Comparison of ENCODE assay signal across 8 cellular contexts in the genomic region with DNA sequence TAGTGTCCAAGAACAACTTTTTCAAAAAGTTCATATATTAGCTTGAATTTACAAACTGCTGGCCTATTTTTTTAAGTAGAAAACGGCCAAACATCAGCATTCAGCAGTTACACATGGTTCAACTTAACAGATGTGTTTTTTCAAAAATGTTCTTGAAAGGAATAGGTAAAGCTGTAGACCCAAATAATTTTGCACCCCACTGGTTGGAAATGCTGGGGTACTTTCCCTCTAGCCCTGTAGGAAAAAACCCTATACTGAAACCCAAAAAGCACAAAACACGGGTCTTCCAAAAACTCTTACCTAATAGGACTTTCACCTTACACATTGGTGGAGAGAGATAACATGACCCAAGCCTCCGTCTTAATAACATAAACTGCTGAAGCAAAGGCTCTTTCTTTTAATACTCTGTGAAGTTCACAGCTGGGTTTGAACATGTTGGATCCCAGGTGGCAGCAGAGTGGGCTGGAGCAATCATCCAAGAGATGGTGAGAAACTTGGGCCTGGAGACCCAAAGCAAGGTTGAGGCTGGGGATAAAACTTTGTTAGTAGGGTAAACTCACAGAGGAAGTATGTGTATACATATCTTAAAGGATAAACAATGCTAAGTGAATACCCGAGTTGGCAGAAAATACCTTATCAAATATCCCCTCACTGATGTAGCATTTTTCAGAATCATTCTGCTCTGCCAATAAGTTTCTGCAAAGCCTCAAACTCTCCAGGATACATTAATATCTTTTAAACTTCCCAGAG. TPM values are rescaled to one million over a fixed set of nuclear protein-coding genes. Genes with fewer than 3 reads are reported as not detected.
DNase-seq lines count a peak whose midpoint lies in the region; ATAC-seq and TF ChIP-seq lines count a peak whose summit lies in the region.

No MANE protein-coding gene starts in this region.

- peak overlapping the region; percentile 94 for H3K4me3 ChIP-seq in kidney epithelial cell (ENCODE audit: low read depth, low read length)

- peak overlapping the region; percentile 93 for H3K27ac Mint-ChIP-seq in activated naive CD4-positive, alpha-beta T cell treated with anti-CD3 and anti-CD28 coated beads, Interleukin-2, amount 50 U/mL, for 24 hours
- H3K27ac Mint-ChIP-seq in activated T-helper 2 cell treated with anti-CD3 and anti-CD28 coated beads, Interferon-gamma antibody, Interleukin-2, Interleukin-4, amounts not matched to agents 10 μg/mL and 5 μg/mL and 100 μg/mL, durations not matched to agents 14 hours and 24 hours and 36 hours = peak overlapping the region; percentile 95
- peak overlapping the region; percentile 99 for H3K27ac Mint-ChIP-seq in type B pancreatic cell

- no peak for DNase-seq in activated naive CD4-positive, alpha-beta T cell treated with anti-CD3 and anti-CD28 coated beads, Interleukin-2, amount 50 U/mL, for 16 hours
- DNase-seq in activated T-helper 2 cell treated with anti-CD3 and anti-CD28 coated beads, Interferon-gamma antibody, Interleukin-2, Interleukin-4, amounts not matched to agents 10 μg/mL and 5 μg/mL and 100 μg/mL, durations not matched to agents 14 hours and 24 hours and 36 hours (ENCODE audit: low spot score) = no peak
- no peak for DNase-seq in kidney epithelial cell (ENCODE audit: low read depth)
- DNase-seq in type B pancreatic cell (ENCODE audit: extremely low spot score, unreplicated experiment) = no peak
- DNase-seq in activated CD4-positive, CD25-positive, alpha-beta regulatory T cell treated with anti-CD3 and anti-CD28 coated beads, Interleukin-2, amount 50 U/mL, for 72 hours = no peak

- H3K36me3 ChIP-seq in kidney epithelial cell (ENCODE audit: control insufficient read depth, insufficient read depth, low read length) = no peaks in the 10 kb centered on the region

- no peaks in the 10 kb centered on the region for H3K9me3 Mint-ChIP-seq in activated naive CD4-positive, alpha-beta T cell treated with anti-CD3 and anti-CD28 coated beads, Interleukin-2, amount 50 U/mL, for 24 hours
- no peaks in the 10 kb centered on the region for H3K9me3 Mint-ChIP-seq in activated T-helper 2 cell treated with anti-CD3 and anti-CD28 coated beads, Interferon-gamma antibody, Interleukin-2, Interleukin-4, amounts not matched to agents 10 μg/mL and 5 μg/mL and 100 μg/mL, durations not matched to agents 14 hours and 24 hours and 36 hours
- H3K9me3 Mint-ChIP-seq in type B pancreatic cell = no peaks in the 10 kb centered on the region

- TF ChIP-seq CTCF in kidney epithelial cell (IDR thresholded peaks at IDR 0.05; ENCODE audit: insufficient read depth, low read length, poor library complexity, severe bottlenecking) (no peak), type B pancreatic cell (conservative IDR thresholded peaks at IDR 0.05) (no peak)

- H3K27me3 ChIP-seq in kidney epithelial cell (ENCODE audit: control insufficient read depth, insufficient read depth, low read length) = no peaks in the 10 kb centered on the region

- H3K36me3 Mint-ChIP-seq in activated naive CD4-positive, alpha-beta T cell treated with anti-CD3 and anti-CD28 coated beads, Interleukin-2, amount 50 U/mL, for 24 hours = peaks cover 22% of the 10 kb centered on the region
- H3K36me3 Mint-ChIP-seq in activated T-helper 2 cell treated with anti-CD3 and anti-CD28 coated beads, Interferon-gamma antibody, Interleukin-2, Interleukin-4, amounts not matched to agents 10 μg/mL and 5 μg/mL and 100 μg/mL, durations not matched to agents 14 hours and 24 hours and 36 hours (ENCODE audit: low read depth) = peaks cover 89% of the 10 kb centered on the region
- peaks cover 27% of the 10 kb centered on the region for H3K36me3 Mint-ChIP-seq in type B pancreatic cell

- H3K4me3 Mint-ChIP-seq in activated naive CD4-positive, alpha-beta T cell treated with anti-CD3 and anti-CD28 coated beads, Interleukin-2, amount 50 U/mL, for 24 hours = peak overlapping the region; percentile 97
- H3K4me3 Mint-ChIP-seq in activated T-helper 2 cell treated with anti-CD3 and anti-CD28 coated beads, Interferon-gamma antibody, Interleukin-2, Interleukin-4, amounts not matched to agents 10 μg/mL and 5 μg/mL and 100 μg/mL, durations not matched to agents 14 hours and 24 hours and 36 hours (ENCODE audit: low read depth) = peak overlapping the region; percentile 99
- H3K4me3 Mint-ChIP-seq in type B pancreatic cell = peak overlapping the region; percentile 100

- intact Hi-C loops in activated T-helper 2 cell treated with anti-CD3 and anti-CD28 coated beads, Interferon-gamma antibody, Interleukin-2, Interleukin-4, amounts not matched to agents 10 μg/mL and 5 μg/mL and 100 μg/mL, durations not matched to agents 14 hours and 24 hours and 36 hours (cut with micrococcal nuclease) = loop anchor here (1.0 to 5.0 kb wide), 4 partner anchors 151 to 538 kb away; a partner anchor contains a TSS

- ATAC-seq in GM18520 (IDR thresholded peaks at IDR 0.05; ENCODE audit: unreplicated experiment) (no peak), GM19035 (IDR thresholded peaks at IDR 0.05; ENCODE audit: unreplicated experiment) (no peak)

- H3K27me3 Mint-ChIP-seq in activated naive CD4-positive, alpha-beta T cell treated with anti-CD3 and anti-CD28 coated beads, Interleukin-2, amount 50 U/mL, for 24 hours = no peaks in the 10 kb centered on the region
- no peaks in the 10 kb centered on the region for H3K27me3 Mint-ChIP-seq in activated T-helper 2 cell treated with anti-CD3 and anti-CD28 coated beads, Interferon-gamma antibody, Interleukin-2, Interleukin-4, amounts not matched to agents 10 μg/mL and 5 μg/mL and 100 μg/mL, durations not matched to agents 14 hours and 24 hours and 36 hours (ENCODE audit: low read depth)
- no peaks in the 10 kb centered on the region for H3K27me3 Mint-ChIP-seq in type B pancreatic cell

- H3K4me1 Mint-ChIP-seq in activated naive CD4-positive, alpha-beta T cell treated with anti-CD3 and anti-CD28 coated beads, Interleukin-2, amount 50 U/mL, for 24 hours = peaks cover 54% of the 10 kb centered on the region
- peaks cover 57% of the 10 kb centered on the region for H3K4me1 Mint-ChIP-seq in activated T-helper 2 cell treated with anti-CD3 and anti-CD28 coated beads, Interferon-gamma antibody, Interleukin-2, Interleukin-4, amounts not matched to agents 10 μg/mL and 5 μg/mL and 100 μg/mL, durations not matched to agents 14 hours and 24 hours and 36 hours (ENCODE audit: low read depth)
- H3K4me1 Mint-ChIP-seq in type B pancreatic cell (ENCODE audit: unreplicated experiment) = peaks cover 38% of the 10 kb centered on the region

RNA-seq across cellular contexts. Expression of a gene that starts 0.6 kb away (rescaled TPM):
- 50.8 and 52.7 TPM in 2 replicates for total RNA-seq in activated T-helper 2 cell treated with anti-CD3 and anti-CD28 coated beads, Interferon-gamma antibody, Interleukin-2, Interleukin-4, amounts not matched to agents 10 μg/mL and 5 μg/mL and 100 μg/mL, durations not matched to agents 14 hours and 24 hours and 36 hours
- total RNA-seq in kidney epithelial cell (40.0 and 42.2 TPM in 2 replicates), type B pancreatic cell (ENCODE audit: low replicate concordance) (28.6 and 41.8 TPM in 2 replicates)

RNA-seq across cellular contexts. Expression of a gene that starts 4.8 kb away (rescaled TPM):
- 145 and 152 TPM in 2 replicates for total RNA-seq in activated T-helper 2 cell treated with anti-CD3 and anti-CD28 coated beads, Interferon-gamma antibody, Interleukin-2, Interleukin-4, amounts not matched to agents 10 μg/mL and 5 μg/mL and 100 μg/mL, durations not matched to agents 14 hours and 24 hours and 36 hours
- total RNA-seq in kidney epithelial cell (70.5 and 71.9 TPM in 2 replicates), type B pancreatic cell (ENCODE audit: low replicate concordance) (107 and 115 TPM in 2 replicates)
